In genomic region chr2:200809506-200810251, GRCh38 we compare ENCODE assay signal across 10 cellular contexts. TPM values are rescaled to one million over a fixed set of nuclear protein-coding genes. Genes with fewer than 3 reads are reported as not detected.
A peak's percentile ranks its signal among the peaks of the same experiment; 100 is the strongest.
DNase-seq lines count a peak whose midpoint lies in the region; ATAC-seq and TF ChIP-seq lines count a peak whose summit lies in the region.
"Had no signal": no experiment of that assay in that cellular context is flagged by ENCODE, and none has a peak within 500 bp of the region (broad histone marks: within the 10 kb centered on the region; RNA-seq: fewer than 3 reads in every experiment).

No MANE protein-coding gene starts in this region.

- H4K8ac ChIP-seq in H9 (replicated peaks; ENCODE audit: insufficient read length, low read depth, low read length): no peak overlapping the region

- H3K36me3 ChIP-seq in skeletal muscle tissue (ENCODE audit: control insufficient read depth in 3 of 3, insufficient read depth in 3 of 3, low read length in 3 of 3): peaks cover 6 to 8% (median 7%) of the 10 kb centered on the region in 3 donors

- H2BK12ac ChIP-seq in H9 (ENCODE audit: insufficient read length, low read depth, low read length): no peak overlapping the region

- TF ChIP-seq CTCF in H9 (conservative IDR thresholded peaks at IDR 0.05) (no peak), fibroblast of villous mesenchyme (IDR thresholded peaks at IDR 0.05; ENCODE audit: insufficient read depth, low read depth, low read length) (no peak)

- no peak overlapping the region for H3T11ph ChIP-seq in H9 (ENCODE audit: low read length)

- H2AK5ac ChIP-seq in H9 (ENCODE audit: insufficient read length, low read length): no peak overlapping the region

- no peak overlapping the region for H3K23ac ChIP-seq in H9 (ENCODE audit: insufficient read length, low read depth, low read length)

- H2AFZ ChIP-seq in H9 (ENCODE audit: low read length): no peak overlapping the region

- no peak overlapping the region for H4K91ac ChIP-seq in H9 (ENCODE audit: insufficient read length, low read depth, low read length)

- no peak overlapping the region for H3K18ac ChIP-seq in H9 (ENCODE audit: insufficient read length, low read depth, low read length)

- DNase-seq in H9 (no peak), fibroblast of villous mesenchyme (ENCODE audit: low read depth) (peak; percentile 44), left lobe of liver (ENCODE audit: low spot score) (no peak), COR-L47 (lab: John Stamatoyannopoulos, UW) (no peak)
- DNase-seq: activated CD4-positive, CD25-positive, alpha-beta regulatory T cell treated with anti-CD3 and anti-CD28 coated beads, Interleukin-2, amount 50 U/mL, for 72 hours; caudate nucleus had no signal

- H4K5ac ChIP-seq in H9 (ENCODE audit: insufficient read length, low read depth, low read length): no peak overlapping the region

- no peak overlapping the region for H3K4ac ChIP-seq in H9 (ENCODE audit: low read depth, low read length)

- H3K27me3 ChIP-seq in H9 (ENCODE audit: insufficient read depth, low read length): no peaks in the 10 kb centered on the region
- no peaks in the 10 kb centered on the region for H3K27me3 ChIP-seq in skeletal muscle tissue (ENCODE audit: control insufficient read depth in 3 of 3, insufficient read depth in 3 of 3, low read length in 3 of 3)

- H3K56ac ChIP-seq in H9 (ENCODE audit: insufficient read length, low read depth, low read length): no peak overlapping the region

- H2BK5ac ChIP-seq in H9 (ENCODE audit: insufficient read length, low read length): no peak overlapping the region

- peak overlapping the region; percentile 62 for H3K4me2 ChIP-seq in H9 (ENCODE audit: insufficient read depth, insufficient read length, low read length)

- H3K36me3 Mint-ChIP-seq in H9 (ENCODE audit: insufficient read depth in 1 of 3, low read depth in 3 of 3): peaks cover 13 to 21% (median 19%) of the 10 kb centered on the region in 3 experiments
- peaks cover 43% of the 10 kb centered on the region for H3K36me3 Mint-ChIP-seq in activated T-helper 17 cell treated with anti-CD3 and anti-CD28 coated beads, Interleukin-2, amount 50 U/mL, for 72 hours (ENCODE audit: low read depth)

- no peak overlapping the region for H2BK20ac ChIP-seq in H9 (ENCODE audit: low read depth, low read length, poor library complexity, severe bottlenecking)

- H3K27ac Mint-ChIP-seq in H9: no peak overlapping the region; a peak in 1 of 7 replicates
- H3K27ac Mint-ChIP-seq in activated T-helper 17 cell treated with anti-CD3 and anti-CD28 coated beads, Interleukin-2, amount 50 U/mL, for 72 hours: peak overlapping the region; percentile 99

- H3K79me2 ChIP-seq in H9 (ENCODE audit: insufficient read depth, low read length): peaks cover 22% of the 10 kb centered on the region

- H3K9ac ChIP-seq in H9 (ENCODE audit: extremely low read depth, insufficient read length, low read length) (no peak overlapping the region), skeletal muscle tissue (ENCODE audit: low read depth in 1 of 3, low read length in 3 of 3) (no peak overlapping the region)

- no peak overlapping the region for H3K14ac ChIP-seq in H9 (ENCODE audit: insufficient read depth, low read length)

- H3K4me1 ChIP-seq in H9 (ENCODE audit: insufficient read depth, low read length) (no peaks in the 10 kb centered on the region), skeletal muscle tissue (ENCODE audit: control insufficient read depth in 3 of 3, insufficient read depth in 3 of 3, low read length in 3 of 3) (peaks cover 23 to 34% (median 25%) of the 10 kb centered on the region in 3 donors)

- no CpG with 5 or more reads among the region's 7 CpGs for WGBS in H9 (ENCODE audit: extremely low coverage, insufficient read length, low lambda C conversion rate)

- H3K23me2 ChIP-seq in H9 (ENCODE audit: insufficient read length, low read depth, low read length, poor library complexity, severe bottlenecking): peaks cover 5% of the 10 kb centered on the region

- no peak overlapping the region for H2BK120ac ChIP-seq in H9 (ENCODE audit: low read depth, low read length, poor library complexity, severe bottlenecking)

- H3K9me3 Mint-ChIP-seq in H9: no peaks in the 10 kb centered on the region; a peak in 2 of 5 replicates
- H3K9me3 Mint-ChIP-seq in activated T-helper 17 cell treated with anti-CD3 and anti-CD28 coated beads, Interleukin-2, amount 50 U/mL, for 72 hours: no peaks in the 10 kb centered on the region

- no peaks in the 10 kb centered on the region for H3K79me1 ChIP-seq in H9 (ENCODE audit: insufficient read depth, low read depth, low read length, poor library complexity, severe bottlenecking)

- H3K4me3 ChIP-seq in fibroblast of villous mesenchyme (ENCODE audit: low read depth, low read length) (no peak overlapping the region), skeletal muscle tissue (ENCODE audit: low read length in 3 of 3) (no peak overlapping the region)

- H3K27ac ChIP-seq in H9 (ENCODE audit: insufficient read length, low read depth, low read length): no peak overlapping the region
- H3K27ac ChIP-seq in skeletal muscle tissue (ENCODE audit: low read depth, low read length): peak overlapping the region; percentile 99

- no peaks in the 10 kb centered on the region for H4K20me1 ChIP-seq in H9 (ENCODE audit: control insufficient read depth, insufficient read depth, insufficient read length)

- peaks cover 16 to 22% of the 10 kb centered on the region in 2 experiments for H3K4me1 Mint-ChIP-seq in H9
- peaks cover 24% of the 10 kb centered on the region for H3K4me1 Mint-ChIP-seq in activated T-helper 17 cell treated with anti-CD3 and anti-CD28 coated beads, Interleukin-2, amount 50 U/mL, for 72 hours

- peaks cover 1% of the 10 kb centered on the region; the same call in 1 of the 2 replicates for H3K27me3 Mint-ChIP-seq in H9 (ENCODE audit: low read depth)
- H3K27me3 Mint-ChIP-seq in activated T-helper 17 cell treated with anti-CD3 and anti-CD28 coated beads, Interleukin-2, amount 50 U/mL, for 72 hours: no peaks in the 10 kb centered on the region

- H3K4me3 Mint-ChIP-seq in H9: no peak overlapping the region
- peak overlapping the region; percentile 99 for H3K4me3 Mint-ChIP-seq in activated T-helper 17 cell treated with anti-CD3 and anti-CD28 coated beads, Interleukin-2, amount 50 U/mL, for 72 hours

- H2BK15ac ChIP-seq in H9 (ENCODE audit: low read depth, low read length): no peak overlapping the region

- ATAC-seq in activated T-helper 17 cell treated with anti-CD3 and anti-CD28 coated beads, Interleukin-2, amount 50 U/mL, for 72 hours (replicated peaks): no peak
- no peak for ATAC-seq in left lobe of liver
- ATAC-seq in HG02798 (IDR thresholded peaks at IDR 0.05; ENCODE audit: poor library complexity, unreplicated experiment): no peak
- ATAC-seq in GM19035 (IDR thresholded peaks at IDR 0.05; ENCODE audit: unreplicated experiment): no peak

- H3K9me3 ChIP-seq in H9 (ENCODE audit: control insufficient read depth, low read depth, low read length): no peaks in the 10 kb centered on the region
- no peaks in the 10 kb centered on the region for H3K9me3 ChIP-seq in skeletal muscle tissue (ENCODE audit: control insufficient read depth in 3 of 3, low read length in 3 of 3)

RNA-seq across cellular contexts. Expression of gene BZW1, which starts 2.0 kb away (rescaled TPM):
- 366 and 370 TPM in 2 replicates for total RNA-seq in H9 (2021)
- 100 to 1,000 TPM; 365 to 482 TPM for total RNA-seq in activated T-helper 17 cell treated with anti-CD3 and anti-CD28 coated beads, Interleukin-2, amount 50 U/mL, for 72 hours
- 528 and 662 TPM in 2 replicates for total RNA-seq in fibroblast of villous mesenchyme
- 180 TPM for total RNA-seq in skeletal muscle tissue
- total RNA-seq in left lobe of liver: 193 TPM

RNA-seq across cellular contexts. Expression of gene CLK1, which starts 54.8 kb away (rescaled TPM):
- total RNA-seq in H9 (2021) (46.8 and 49.4 TPM in 2 replicates), fibroblast of villous mesenchyme (39.9 and 64.8 TPM in 2 replicates), skeletal muscle tissue (99.2 TPM), left lobe of liver (45.6 TPM)
- 100 to 1,000 TPM; 127 to 381 TPM for total RNA-seq in activated T-helper 17 cell treated with anti-CD3 and anti-CD28 coated beads, Interleukin-2, amount 50 U/mL, for 72 hours
